Comparison of ENCODE assay signal across 8 cellular contexts in genomic region chr5:176533390-176533789, GRCh38. TPM values are rescaled to one million over a fixed set of nuclear protein-coding genes. Genes with fewer than 3 reads are reported as not detected.
DNase-seq lines count a peak whose midpoint lies in the region; ATAC-seq and TF ChIP-seq lines count a peak whose summit lies in the region.

No MANE protein-coding gene starts in this region.

- peak overlapping the region; percentile 99 for H3K4me3 ChIP-seq in coronary artery
- H3K4me3 ChIP-seq in neural cell (ENCODE audit: low read length): peak overlapping the region; percentile 99

- no peak for TF ChIP-seq EP300 in neural cell (conservative IDR thresholded peaks at IDR 0.05; ENCODE audit: poor library complexity, severe bottlenecking)

- peak overlapping the region; percentile 23 for H3K9ac ChIP-seq in neural cell (ENCODE audit: low read length)

- H3K27me3 ChIP-seq in neural cell (ENCODE audit: insufficient read depth, low read depth, low read length): no peaks in the 10 kb centered on the region

- POLR2A ChIA-PET in HEK293T (lab: Yijun Ruan, JAX): interaction anchor here (1.7 kb wide), 1 partner anchor 10 kb away, joined by 8 read pairs; no protein-coding TSS in a partner anchor

- TF ChIP-seq CTCF in coronary artery (IDR thresholded peaks at IDR 0.05): no peak
- no peak for TF ChIP-seq CTCF in neural cell (IDR thresholded peaks at IDR 0.05; ENCODE audit: poor library complexity, severe bottlenecking)

- peak overlapping the region in 1 of 2 donors; percentile 100 for H3K27ac ChIP-seq in coronary artery
- no peak overlapping the region for H3K27ac ChIP-seq in neural cell (ENCODE audit: low read length)

- no peaks in the 10 kb centered on the region for H3K9me2 ChIP-seq in neural cell (ENCODE audit: insufficient read depth, low read length)

- no peaks in the 10 kb centered on the region for H3K9me3 ChIP-seq in neural cell (ENCODE audit: low read length)

- H2AFZ ChIP-seq in neural cell (ENCODE audit: low read depth, low read length): no peak overlapping the region

- no peak overlapping the region for H3K4me2 ChIP-seq in neural cell (ENCODE audit: low read length)

- peaks cover 28% of the 10 kb centered on the region for H4K20me1 ChIP-seq in neural cell (ENCODE audit: insufficient read depth)

- no peaks in the 10 kb centered on the region for H3F3A ChIP-seq in neural cell (ENCODE audit: insufficient read depth, low read length, poor library complexity, severe bottlenecking)

- H3K36me3 ChIP-seq in neural cell (ENCODE audit: insufficient read depth, low read length): no peaks in the 10 kb centered on the region

- no peak for ATAC-seq in GM21825 (IDR thresholded peaks at IDR 0.05; ENCODE audit: unreplicated experiment)

- H3K79me2 ChIP-seq in neural cell (replicated peaks; ENCODE audit: insufficient read depth, low read length): peaks cover 54% of the 10 kb centered on the region

- CTCF ChIA-PET in HEK293T (lab: Yijun Ruan, JAX): interaction anchor here (0.6 kb wide), 1 partner anchor 72 kb away, joined by 6 read pairs; no protein-coding TSS in a partner anchor

- TF ChIP-seq RAD21 in neural cell (conservative IDR thresholded peaks at IDR 0.05): no peak

- peak; percentile 63 for DNase-seq in CD1c-positive myeloid dendritic cell (ENCODE audit: extremely low spot score)
- DNase-seq in NOMO-1 treated with DMSO at 0.1 percent for 48 hours (lab: John Stamatoyannopoulos, UW; ENCODE audit: unreplicated experiment): peak; percentile 43
- DNase-seq in coronary artery (ENCODE audit: low spot score): no peak
- no peak for DNase-seq in D341Med (ENCODE audit: low spot score)
- no peak for DNase-seq in NCI-H2029 treated with DMSO at 0.1 percent for 48 hours (lab: John Stamatoyannopoulos, UW)
- no peak for DNase-seq in HEK293T (ENCODE audit: extremely low spot score)

TF ChIP-seq in neural cell, 6 proteins besides CTCF, POLR2A, EP300 and RAD21:
- TF ChIP-seq EZH2 (IDR thresholded peaks at IDR 0.05; ENCODE audit: borderline replicate concordance, insufficient read depth, low read length, poor library complexity, severe bottlenecking) (no peak), REST (IDR thresholded peaks at IDR 0.05; ENCODE audit: borderline replicate concordance) (no peak), POLR2AphosphoS5 (IDR thresholded peaks at IDR 0.05) (no peak), MXI1 (conservative IDR thresholded peaks at IDR 0.05; ENCODE audit: poor library complexity, severe bottlenecking) (no peak), TAF1 (IDR thresholded peaks at IDR 0.05; ENCODE audit: low read depth) (no peak), SMC3 (conservative IDR thresholded peaks at IDR 0.05; ENCODE audit: poor library complexity) (no peak)

TF ChIP-seq in HEK293T, 16 proteins besides CTCF, POLR2A, EP300 and RAD21:
- TF ChIP-seq L3MBTL2 (conservative IDR thresholded peaks at IDR 0.05) (no peak), PKNOX1 (IDR thresholded peaks at IDR 0.05) (no peak), NFRKB (IDR thresholded peaks at IDR 0.05) (no peak), FOXM1 (IDR thresholded peaks at IDR 0.05; ENCODE audit: borderline replicate concordance) (no peak), HDGF (IDR thresholded peaks at IDR 0.05; ENCODE audit: borderline replicate concordance) (no peak), FOXK2 (IDR thresholded peaks at IDR 0.05) (no peak), TARDBP (IDR thresholded peaks at IDR 0.05) (no peak), FOXA1 (IDR thresholded peaks at IDR 0.05) (no peak), SUZ12 (IDR thresholded peaks at IDR 0.05) (no peak), ELF4 (IDR thresholded peaks at IDR 0.05) (no peak), ARNT (IDR thresholded peaks at IDR 0.05) (no peak), LEF1 (IDR thresholded peaks at IDR 0.05; ENCODE audit: borderline replicate concordance) (no peak), CTBP1 (IDR thresholded peaks at IDR 0.05; ENCODE audit: borderline replicate concordance) (no peak), ZNF384 (IDR thresholded peaks at IDR 0.05) (no peak)
TF ChIP-seq in HEK293T: peak in this region for 0.

RNA-seq across cellular contexts. Expression of gene RNF44, which starts 3.8 kb away (rescaled TPM):
- 22.2 and 27.0 TPM in 2 replicates for polyA plus RNA-seq in neural cell
- polyA minus RNA-seq in neural cell: 25.1 and 33.0 TPM in 2 replicates

RNA-seq across cellular contexts. Expression of gene CDHR2, which starts 15.8 kb away (rescaled TPM):
- 0.38 and 1.0 TPM in 2 replicates for polyA plus RNA-seq in neural cell
- 0.49 and 0.93 TPM in 2 replicates for polyA minus RNA-seq in neural cell

Comparison
In these comparisons a context has a peak if more than half of its experiments do, and no peak if none do; other contexts are left out.
1. DNase-seq: peak in CD1c-positive myeloid dendritic cell (single experiment) and NOMO-1 treated with DMSO at 0.1 percent for 48 hours (single experiment); none in coronary artery (single experiment), D341Med (single experiment), NCI-H2029 treated with DMSO at 0.1 percent for 48 hours (single experiment) and HEK293T (single experiment).